Comparison of ENCODE assay signal across 1 cellular context in the genomic region with DNA sequence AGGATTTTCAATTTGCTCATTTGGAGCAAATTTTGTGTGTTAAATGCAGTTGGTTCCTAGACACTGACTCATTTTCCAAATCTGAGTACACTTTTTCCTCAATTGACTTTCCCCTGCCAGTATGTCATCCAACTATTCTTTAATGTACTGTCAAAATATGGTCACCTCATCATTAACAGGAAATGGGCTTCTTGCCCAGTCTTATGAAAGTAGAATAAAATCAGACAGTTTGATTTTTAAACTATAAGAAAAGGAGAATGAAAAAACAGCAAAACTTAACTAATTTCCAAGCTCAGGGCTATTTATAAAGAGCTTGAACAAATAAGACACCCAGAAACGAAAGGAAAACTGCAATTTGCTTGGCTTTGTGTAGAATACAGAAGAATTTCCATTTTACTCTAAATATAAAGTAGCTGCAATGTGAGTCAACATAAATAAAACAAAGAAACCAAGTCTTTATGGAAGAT.
TF ChIP-seq lines count a peak whose summit lies in the region.

No MANE protein-coding gene starts in this region.

TF ChIP-seq in IMR-90, 13 proteins besides CTCF, POLR2A, EP300 and RAD21 (continued from another document):
- TF ChIP-seq, protein P1, sequence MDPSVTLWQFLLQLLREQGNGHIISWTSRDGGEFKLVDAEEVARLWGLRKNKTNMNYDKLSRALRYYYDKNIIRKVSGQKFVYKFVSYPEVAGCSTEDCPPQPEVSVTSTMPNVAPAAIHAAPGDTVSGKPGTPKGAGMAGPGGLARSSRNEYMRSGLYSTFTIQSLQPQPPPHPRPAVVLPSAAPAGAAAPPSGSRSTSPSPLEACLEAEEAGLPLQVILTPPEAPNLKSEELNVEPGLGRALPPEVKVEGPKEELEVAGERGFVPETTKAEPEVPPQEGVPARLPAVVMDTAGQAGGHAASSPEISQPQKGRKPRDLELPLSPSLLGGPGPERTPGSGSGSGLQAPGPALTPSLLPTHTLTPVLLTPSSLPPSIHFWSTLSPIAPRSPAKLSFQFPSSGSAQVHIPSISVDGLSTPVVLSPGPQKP (IDR thresholded peaks at IDR 0.05; ENCODE audit: borderline replicate concordance, low read depth, low read length): no peak
- no peak for TF ChIP-seq MXI1 (IDR thresholded peaks at IDR 0.05; ENCODE audit: borderline replicate concordance, low read depth, low read length)
- no peak for TF ChIP-seq MAZ (IDR thresholded peaks at IDR 0.05; ENCODE audit: borderline replicate concordance, low read depth, low read length)
